In genomic region chr4:15479089-15479912, GRCh38 we compare ENCODE assay signal across 1 cellular context.
A peak's percentile ranks its signal among the peaks of the same experiment; 100 is the strongest.
TF ChIP-seq lines count a peak whose summit lies in the region.

No MANE protein-coding gene starts in this region.

TF ChIP-seq in K562, 482 proteins besides CTCF, POLR2A, EP300 and RAD21 (continued from another document and continues in another):
- TF ChIP-seq E2F8 (IDR thresholded peaks at IDR 0.05; ENCODE audit: low read depth, partially characterized antibody) = no peak
- TF ChIP-seq ZNF133 (CRISPR knock-in tag; IDR thresholded peaks at IDR 0.05) = no peak
- TF ChIP-seq GATA2 (CRISPR knock-in tag; IDR thresholded peaks at IDR 0.05) = no peak
- TF ChIP-seq PHF8 (IDR thresholded peaks at IDR 0.05; ENCODE audit: borderline replicate concordance, low read length) = no peak
- no peak for TF ChIP-seq NR0B1 (IDR thresholded peaks at IDR 0.05; ENCODE audit: partially characterized antibody)
- no peak for TF ChIP-seq POLR2G (IDR thresholded peaks at IDR 0.05; ENCODE audit: low read depth, low read length)
- TF ChIP-seq ZNF311 (CRISPR knock-in tag; IDR thresholded peaks at IDR 0.05) = no peak
- no peak for TF ChIP-seq BRD4 (IDR thresholded peaks at IDR 0.05)
- TF ChIP-seq KLF10 (CRISPR knock-in tag; IDR thresholded peaks at IDR 0.05) = no peak
- 0 out of 2 replicates have a peak, but pooled peaks have one; percentile 31 for TF ChIP-seq CBFA2T2 (conservative IDR thresholded peaks at IDR 0.05)
- no peak for TF ChIP-seq ZNF518B (CRISPR knock-in tag; IDR thresholded peaks at IDR 0.05)
- peak; percentile 40; the same call in 1 of the 2 replicates for TF ChIP-seq RBFOX2 (IDR thresholded peaks at IDR 0.05; ENCODE audit: low read depth, low read length)
- TF ChIP-seq ESRRA (IDR thresholded peaks at IDR 0.05; ENCODE audit: borderline replicate concordance, low read depth) = no peak
- no peak for TF ChIP-seq NEUROD1 (IDR thresholded peaks at IDR 0.05; ENCODE audit: borderline replicate concordance, low read depth, low read length, partially characterized antibody)
- TF ChIP-seq ZNF592 (IDR thresholded peaks at IDR 0.05) = no peak
- TF ChIP-seq SMAD4 (CRISPR knock-in tag; conservative IDR thresholded peaks at IDR 0.05) = 0 out of 2 replicates have a peak, but pooled peaks have one; percentile 42
- TF ChIP-seq ZNF41 (CRISPR knock-in tag; conservative IDR thresholded peaks at IDR 0.05) = no peak
- peak; percentile 84 for TF ChIP-seq BHLHE40 (IDR thresholded peaks at IDR 0.05; ENCODE audit: low read length)
- TF ChIP-seq ZNF408 (CRISPR knock-in tag; IDR thresholded peaks at IDR 0.05; ENCODE audit: low read depth) = no peak
- no peak for TF ChIP-seq IFI16 (CRISPR knock-in tag; IDR thresholded peaks at IDR 0.05)
- no peak for TF ChIP-seq CBFB (CRISPR knock-in tag; IDR thresholded peaks at IDR 0.05)
- no peak for TF ChIP-seq KDM2B (CRISPR knock-in tag; IDR thresholded peaks at IDR 0.05)
- no peak for TF ChIP-seq BCLAF1 (IDR thresholded peaks at IDR 0.05; ENCODE audit: borderline replicate concordance in 1 of 2, control insufficient read depth in 1 of 2, low read depth in 2 of 2, low read length in 1 of 2)
- no peak for TF ChIP-seq CREB3 (tag; conservative IDR thresholded peaks at IDR 0.05; ENCODE audit: low read depth)
- TF ChIP-seq ZNF134 (CRISPR knock-in tag; conservative IDR thresholded peaks at IDR 0.05) = no peak
- no peak for TF ChIP-seq E2F6 (IDR thresholded peaks at IDR 0.05; ENCODE audit: borderline replicate concordance in 1 of 2, extremely low read depth in 1 of 2, insufficient read depth in 1 of 2, insufficient read length in 1 of 2, low read depth in 1 of 2, low read length in 1 of 2, poor library complexity in 1 of 2, severe bottlenecking in 1 of 2)
- TF ChIP-seq MLX (CRISPR knock-in tag; conservative IDR thresholded peaks at IDR 0.05) = no peak
- 0 out of 2 replicates have a peak, but pooled peaks have one; percentile 46 for TF ChIP-seq ELF4 (CRISPR knock-in tag; IDR thresholded peaks at IDR 0.05)
- TF ChIP-seq ATF1 (CRISPR knock-in tag; IDR thresholded peaks at IDR 0.05) = no peak
- 0 out of 2 replicates have a peak, but pooled peaks have one; percentile 9 for TF ChIP-seq ATF1 (tag; IDR thresholded peaks at IDR 0.05)
- no peak for TF ChIP-seq HIVEP1 (CRISPR knock-in tag; IDR thresholded peaks at IDR 0.05)
- no peak for TF ChIP-seq RFX1 (IDR thresholded peaks at IDR 0.05)
- no peak for TF ChIP-seq TARDBP (IDR thresholded peaks at IDR 0.05)
- no peak for TF ChIP-seq SNIP1 (IDR thresholded peaks at IDR 0.05; ENCODE audit: low read depth)
- TF ChIP-seq ZNF445 (CRISPR knock-in tag; IDR thresholded peaks at IDR 0.05; ENCODE audit: low read depth) = no peak
- TF ChIP-seq SMARCA5 (IDR thresholded peaks at IDR 0.05) = no peak
- TF ChIP-seq HEY1 (CRISPR knock-in tag; IDR thresholded peaks at IDR 0.05; ENCODE audit: borderline replicate concordance) = 0 out of 2 replicates have a peak, but pooled peaks have one; percentile 40
- TF ChIP-seq ZC3H4 (CRISPR knock-in tag; IDR thresholded peaks at IDR 0.05; ENCODE audit: borderline replicate concordance) = no peak
- no peak for TF ChIP-seq DNMT1 (IDR thresholded peaks at IDR 0.05)
- no peak for TF ChIP-seq SIN3A (IDR thresholded peaks at IDR 0.05; ENCODE audit: borderline replicate concordance in 2 of 2, control insufficient read depth in 1 of 2, low read depth in 2 of 2, low read length in 2 of 2)
- no peak for TF ChIP-seq KLF16 (IDR thresholded peaks at IDR 0.05)
- TF ChIP-seq NFE2 (IDR thresholded peaks at IDR 0.05; ENCODE audit: low read depth) = no peak
- no peak for TF ChIP-seq ETS2 (tag; IDR thresholded peaks at IDR 0.05; ENCODE audit: borderline replicate concordance, poor library complexity, severe bottlenecking)
- no peak for TF ChIP-seq E2F5 (CRISPR knock-in tag; IDR thresholded peaks at IDR 0.05)
- peak; percentile 65; the same call in 1 of the 2 replicates for TF ChIP-seq NFRKB (IDR thresholded peaks at IDR 0.05; ENCODE audit: low read depth)
- TF ChIP-seq PRMT5 (CRISPR knock-in tag; IDR thresholded peaks at IDR 0.05) = no peak
